ENCODE assay signal across 8 cellular contexts in genomic region chr6:135535989-135536414, GRCh38. TPM values are rescaled to one million over a fixed set of nuclear protein-coding genes. Genes with fewer than 3 reads are reported as not detected.
DNase-seq lines count a peak whose midpoint lies in the region; ATAC-seq, FAIRE-seq and TF ChIP-seq lines count a peak whose summit lies in the region.

No MANE protein-coding gene starts in this region.

- H3K27me3 ChIP-seq in H1 (replicated peaks in 1 of 4; ENCODE audit: control insufficient read depth in 3 of 4, extremely low read depth in 1 of 4, insufficient read depth in 3 of 4, low read length in 3 of 4): no peaks in the 10 kb centered on the region

- H4K8ac ChIP-seq in H1 (ENCODE audit: extremely low read depth, insufficient read depth, low read length): no peak overlapping the region

- H3K4me2 ChIP-seq in H1 (ENCODE audit: insufficient read depth in 1 of 2, low read depth in 2 of 2, low read length in 2 of 2): peak overlapping the region in 1 of 2 experiments; percentile 30; a peak in 1 of 4 replicates

- POLR2A ChIA-PET in H1 (lab: Charles Lee; ENCODE audit: partially characterized antibody): interaction anchor here (0.8 to 1.3 kb wide), 3 partner anchors 41 to 699 kb away, joined by 3 read pairs; no protein-coding TSS in a partner anchor

- no peak overlapping the region for H3K27ac ChIP-seq in H1 (ENCODE audit: low read depth, low read length)

- peak in 2 of 3 experiments; percentile 57 to 61; a peak in 2 of 4 replicates for TF ChIP-seq CTCF in H1 (IDR thresholded peaks at IDR 0.05; ENCODE audit: control extremely low read depth in 1 of 3, insufficient read depth in 1 of 3, low read depth in 1 of 3, low read length in 3 of 3)

- H4K5ac ChIP-seq in H1 (ENCODE audit: insufficient read length, low read depth, low read length): no peak overlapping the region

- peak overlapping the region; percentile 25; the same call in 1 of the 2 replicates for H2AFZ ChIP-seq in H1 (ENCODE audit: low read length)

- H3K4me3 Mint-ChIP-seq in activated naive CD4-positive, alpha-beta T cell treated with anti-CD3 and anti-CD28 coated beads, Interleukin-2, amount 50 U/mL, for 24 hours: peak overlapping the region; percentile 36
- no peak overlapping the region for H3K4me3 Mint-ChIP-seq in naive B cell

- no peaks in the 10 kb centered on the region for H4K20me1 ChIP-seq in H1 (replicated peaks in 1 of 2; ENCODE audit: control insufficient read depth in 1 of 2, insufficient read depth in 2 of 2, low read length in 2 of 2)

- peak; percentile 76 for TF ChIP-seq RAD21 in Ishikawa (IDR thresholded peaks at IDR 0.05; ENCODE audit: low read depth)
- peak; percentile 77 to 81 for TF ChIP-seq RAD21 in H1 (IDR thresholded peaks at IDR 0.05 in 1 of 2, conservative IDR thresholded peaks at IDR 0.05 in 1 of 2; ENCODE audit: low read depth in 2 of 2, low read length in 2 of 2)

- FAIRE-seq in H1 (lab: Jason Lieb, UNC): peak; percentile 62

- H3K36me3 ChIP-seq in H1 (ENCODE audit: control insufficient read depth in 2 of 4, insufficient read depth in 4 of 4, low read length in 3 of 4): no peaks in the 10 kb centered on the region

- H3K27ac Mint-ChIP-seq in activated naive CD4-positive, alpha-beta T cell treated with anti-CD3 and anti-CD28 coated beads, Interleukin-2, amount 50 U/mL, for 24 hours: no peak overlapping the region
- H3K27ac Mint-ChIP-seq in naive B cell: no peak overlapping the region

- H3K79me2 ChIP-seq in H1 (ENCODE audit: control insufficient read depth in 1 of 2, insufficient read depth in 2 of 2, low read length in 2 of 2): no peaks in the 10 kb centered on the region

- TF ChIP-seq POLR2A in H1 (IDR thresholded peaks at IDR 0.05; ENCODE audit: control extremely low read depth in 1 of 2, low read depth in 2 of 2, low read length in 2 of 2): no peak

- H3K36me3 Mint-ChIP-seq in activated naive CD4-positive, alpha-beta T cell treated with anti-CD3 and anti-CD28 coated beads, Interleukin-2, amount 50 U/mL, for 24 hours: no peaks in the 10 kb centered on the region
- H3K36me3 Mint-ChIP-seq in naive B cell: no peaks in the 10 kb centered on the region

- H3K4ac ChIP-seq in H1 (replicated peaks; ENCODE audit: insufficient read length, low read depth, low read length): no peak overlapping the region

- H3K9me3 ChIP-seq in H1 (ENCODE audit: insufficient read depth in 2 of 2, low read depth in 1 of 2, low read length in 1 of 2): no peaks in the 10 kb centered on the region

- H3K56ac ChIP-seq in H1 (replicated peaks; ENCODE audit: insufficient read length, low read depth, low read length): no peak overlapping the region

- H3K14ac ChIP-seq in H1 (ENCODE audit: insufficient read length): no peak overlapping the region

- peaks cover 20% of the 10 kb centered on the region for H3K4me1 Mint-ChIP-seq in activated naive CD4-positive, alpha-beta T cell treated with anti-CD3 and anti-CD28 coated beads, Interleukin-2, amount 50 U/mL, for 24 hours
- no peaks in the 10 kb centered on the region for H3K4me1 Mint-ChIP-seq in naive B cell

- no peak overlapping the region for H2BK12ac ChIP-seq in H1 (ENCODE audit: low read depth, low read length)

- no peak overlapping the region for H3K4me3 ChIP-seq in H1 (ENCODE audit: extremely low read depth in 1 of 4, insufficient read depth in 2 of 4, low read depth in 3 of 4, low read length in 4 of 4)

- TF ChIP-seq EP300 in Ishikawa (IDR thresholded peaks at IDR 0.05; ENCODE audit: borderline replicate concordance) (no peak), H1 (IDR thresholded peaks at IDR 0.05; ENCODE audit: borderline replicate concordance in 1 of 2, low read depth in 2 of 2, low read length in 2 of 2) (no peak)

- H2BK20ac ChIP-seq in H1 (ENCODE audit: low read length): no peak overlapping the region

- no peaks in the 10 kb centered on the region for H3K27me3 Mint-ChIP-seq in activated naive CD4-positive, alpha-beta T cell treated with anti-CD3 and anti-CD28 coated beads, Interleukin-2, amount 50 U/mL, for 24 hours
- peaks cover 0 to 5% (median 3%) of the 10 kb centered on the region in 3 donors for H3K27me3 Mint-ChIP-seq in naive B cell

- H3K23ac ChIP-seq in H1 (ENCODE audit: insufficient read length): no peak overlapping the region

- no peaks in the 10 kb centered on the region; the same call in 1 of the 2 replicates for H3K23me2 ChIP-seq in H1 (ENCODE audit: low read depth, low read length)

- H2BK15ac ChIP-seq in H1 (ENCODE audit: low read length): no peak overlapping the region

- no peak overlapping the region for H2BK5ac ChIP-seq in H1 (ENCODE audit: low read depth, low read length)

- DNase-seq in activated naive CD4-positive, alpha-beta T cell treated with Interleukin-2 at 50 U/mL for 16 hours: no peak
- DNase-seq in RPMI7951 (ENCODE audit: low read depth): peak; percentile 74
- no peak for DNase-seq in H1 (ENCODE audit: low read depth in 1 of 2, low spot score in 2 of 2)
- peak; percentile 9 for DNase-seq in naive B cell

- ATAC-seq in naive B cell (ENCODE audit: low read depth in 2 of 2) (no peak), GM18498 (IDR thresholded peaks at IDR 0.05; ENCODE audit: unreplicated experiment) (no peak), GM19324 (IDR thresholded peaks at IDR 0.05; ENCODE audit: low FRiP score, unreplicated experiment) (no peak)

- H3K18ac ChIP-seq in H1 (ENCODE audit: extremely low read depth, low read length): no peak overlapping the region

- H3K9me3 Mint-ChIP-seq in activated naive CD4-positive, alpha-beta T cell treated with anti-CD3 and anti-CD28 coated beads, Interleukin-2, amount 50 U/mL, for 24 hours: no peaks in the 10 kb centered on the region
- H3K9me3 Mint-ChIP-seq in naive B cell: no peaks in the 10 kb centered on the region

- CTCF ChIA-PET in H1 (lab: Charles Lee; ENCODE audit: partially characterized antibody): interaction anchor here (0.6 to 2.9 kb wide), 38 partner anchors 9 to 691 kb away, joined by 3 to 20 read pairs (median 4); no protein-coding TSS in a partner anchor

- WGBS in H1 (ENCODE audit: extremely low coverage in 1 of 2, insufficient coverage in 1 of 2, insufficient read length in 1 of 2, insufficient replicate concordance in 2 of 2, low coverage in 1 of 2, low lambda C conversion rate in 2 of 2, missing lambda C conversion rate in 1 of 2), 2 experiments: 19% methylated on average over 4 of the region's 4 CpGs; no CpG with 5 or more reads in 1 of the 2 experiments

- H3K9ac ChIP-seq in H1 (replicated peaks in 1 of 4; ENCODE audit: extremely low read depth in 1 of 4, low read depth in 3 of 4, low read length in 3 of 4): no peak overlapping the region

- H2BK120ac ChIP-seq in H1 (replicated peaks; ENCODE audit: low read depth, low read length): no peak overlapping the region

- H3K79me1 ChIP-seq in H1 (ENCODE audit: low read depth, low read length): no peaks in the 10 kb centered on the region; the same call in 1 of the 2 replicates

- no peak overlapping the region for H4K91ac ChIP-seq in H1 (replicated peaks; ENCODE audit: insufficient read length, low read length)

- H3K4me1 ChIP-seq in H1 (replicated peaks in 1 of 4; ENCODE audit: control insufficient read depth in 3 of 4, insufficient read depth in 4 of 4, low read length in 3 of 4): peaks cover 0 to 6% (median 4%) of the 10 kb centered on the region in 4 experiments; a peak in 4 of 7 replicates

- no peak overlapping the region for H2AK5ac ChIP-seq in H1 (ENCODE audit: low read depth, low read length)

TF ChIP-seq in Ishikawa, 13 proteins besides CTCF, POLR2A, EP300 and RAD21:
- TF ChIP-seq CREB1 (IDR thresholded peaks at IDR 0.05; ENCODE audit: low read depth) (no peak), MAX (IDR thresholded peaks at IDR 0.05) (no peak)

TF ChIP-seq in H1, 55 proteins besides CTCF, POLR2A, EP300 and RAD21:
- TF ChIP-seq HDAC6 (IDR thresholded peaks at IDR 0.05; ENCODE audit: low read depth, low read length) (no peak), NRF1 (IDR thresholded peaks at IDR 0.05; ENCODE audit: low read depth, low read length) (no peak), EZH2 (IDR thresholded peaks at IDR 0.05; ENCODE audit: low read depth, low read length, severe bottlenecking) (no peak)

RNA-seq across cellular contexts. Expression of gene AHI1, which starts 38.5 kb away (rescaled TPM):
- total RNA-seq in RPMI7951 (2014; rRNA removed; shearing (Covaris generic)): 10.8 and 22.9 TPM in 2 replicates
- total RNA-seq in H1 (2021; fragmentation: NEBNext Ultra II Directional; extraction: Animal tissue kit (Norgen Biotek cat#: 25700)): 18.1 and 19.6 TPM in 2 replicates
- polyA plus RNA-seq in H1 (2011; rRNA removed) (3.5 and 4.2 TPM in 2 replicates), naive B cell (ENCODE audit: low read depth in 6 of 6) (1 to 10 TPM in 5 of 6 donors, not detected in 1; 2.5 to 7.8 (median 6.1) TPM)
- polyA plus RNA-seq in H1 (2011; cell fraction: cytosol; rRNA removed): 7.5 TPM
- 6.5 TPM for polyA plus RNA-seq in H1 (2011; cell fraction: nucleus; rRNA removed)
- polyA plus RNA-seq in H1 (2012, experiment 1 of 2): 7.3 to 14.6 TPM (median 8.1 TPM) in 4 replicates
- 0.47 TPM for polyA plus RNA-seq in H1 (2012, experiment 2 of 2)
- 18.4 TPM for polyA plus RNA-seq in H1 (2013, experiment 1 of 2)
- 16.2 TPM for polyA plus RNA-seq in H1 (2013, experiment 2 of 2)
- polyA minus RNA-seq in H1 (2011; rRNA and poly(A)+ RNA removed): 11.5 and 16.7 TPM in 2 replicates
- polyA minus RNA-seq in H1 (2011; cell fraction: cytosol; rRNA and poly(A)+ RNA removed): 8.4 TPM
- 48.0 TPM for polyA minus RNA-seq in H1 (2011; cell fraction: nucleus; rRNA and poly(A)+ RNA removed)

Comparison
In these comparisons a context has a peak if more than half of its experiments do, and no peak if none do; other contexts are left out.
1. DNase-seq: peak in RPMI7951 (single experiment) and naive B cell (single experiment); none in activated naive CD4-positive, alpha-beta T cell treated with Interleukin-2 at 50 U/mL for 16 hours (single experiment) and H1 (0 of 2).